1 cellular context compared by ENCODE assay signal in the genomic region with DNA sequence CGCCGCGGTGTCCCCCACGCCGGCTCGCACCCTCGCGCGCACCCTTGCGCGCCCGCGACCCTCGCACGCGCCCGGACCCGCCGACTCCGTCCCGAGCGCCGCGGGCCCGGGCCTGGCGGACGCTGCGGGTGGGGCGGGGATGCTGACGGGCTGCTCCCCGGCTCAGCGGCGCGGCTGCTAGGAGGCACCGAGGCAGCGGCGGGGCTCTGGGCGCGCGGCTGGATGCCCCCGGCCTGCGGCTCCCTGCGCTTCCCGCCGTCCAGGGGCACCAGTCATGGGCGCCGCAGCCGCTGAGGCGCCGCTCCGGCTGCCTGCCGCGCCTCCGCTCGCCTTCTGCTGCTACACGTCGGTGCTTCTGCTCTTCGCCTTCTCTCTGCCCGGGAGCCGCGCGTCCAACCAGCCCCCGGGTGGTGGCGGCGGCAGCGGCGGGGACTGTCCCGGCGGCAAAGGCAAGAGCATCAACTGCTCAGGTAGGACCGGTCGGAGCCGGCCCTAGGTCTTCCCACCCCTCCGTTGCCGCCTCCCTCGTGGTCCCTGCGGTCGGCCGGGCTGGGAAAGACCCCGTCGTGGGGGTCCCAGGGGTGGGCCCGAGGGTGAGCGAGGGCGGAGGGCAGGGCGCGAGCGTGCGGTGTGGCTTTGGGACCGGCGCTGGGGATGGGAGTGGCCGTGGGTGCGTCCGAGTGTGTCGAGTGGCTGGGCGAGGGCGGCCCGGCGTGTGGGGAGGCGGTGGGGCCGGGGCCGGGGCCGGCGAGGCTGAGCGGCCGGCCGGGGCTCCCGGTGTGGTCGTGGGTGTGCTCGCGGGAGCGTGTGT.
TF ChIP-seq lines count a peak whose summit lies in the region.

No MANE protein-coding gene starts in this region.

TF ChIP-seq in GM23338, 12 proteins besides CTCF, POLR2A, EP300 and RAD21 (continued from another document):
- TF ChIP-seq, protein P1, sequence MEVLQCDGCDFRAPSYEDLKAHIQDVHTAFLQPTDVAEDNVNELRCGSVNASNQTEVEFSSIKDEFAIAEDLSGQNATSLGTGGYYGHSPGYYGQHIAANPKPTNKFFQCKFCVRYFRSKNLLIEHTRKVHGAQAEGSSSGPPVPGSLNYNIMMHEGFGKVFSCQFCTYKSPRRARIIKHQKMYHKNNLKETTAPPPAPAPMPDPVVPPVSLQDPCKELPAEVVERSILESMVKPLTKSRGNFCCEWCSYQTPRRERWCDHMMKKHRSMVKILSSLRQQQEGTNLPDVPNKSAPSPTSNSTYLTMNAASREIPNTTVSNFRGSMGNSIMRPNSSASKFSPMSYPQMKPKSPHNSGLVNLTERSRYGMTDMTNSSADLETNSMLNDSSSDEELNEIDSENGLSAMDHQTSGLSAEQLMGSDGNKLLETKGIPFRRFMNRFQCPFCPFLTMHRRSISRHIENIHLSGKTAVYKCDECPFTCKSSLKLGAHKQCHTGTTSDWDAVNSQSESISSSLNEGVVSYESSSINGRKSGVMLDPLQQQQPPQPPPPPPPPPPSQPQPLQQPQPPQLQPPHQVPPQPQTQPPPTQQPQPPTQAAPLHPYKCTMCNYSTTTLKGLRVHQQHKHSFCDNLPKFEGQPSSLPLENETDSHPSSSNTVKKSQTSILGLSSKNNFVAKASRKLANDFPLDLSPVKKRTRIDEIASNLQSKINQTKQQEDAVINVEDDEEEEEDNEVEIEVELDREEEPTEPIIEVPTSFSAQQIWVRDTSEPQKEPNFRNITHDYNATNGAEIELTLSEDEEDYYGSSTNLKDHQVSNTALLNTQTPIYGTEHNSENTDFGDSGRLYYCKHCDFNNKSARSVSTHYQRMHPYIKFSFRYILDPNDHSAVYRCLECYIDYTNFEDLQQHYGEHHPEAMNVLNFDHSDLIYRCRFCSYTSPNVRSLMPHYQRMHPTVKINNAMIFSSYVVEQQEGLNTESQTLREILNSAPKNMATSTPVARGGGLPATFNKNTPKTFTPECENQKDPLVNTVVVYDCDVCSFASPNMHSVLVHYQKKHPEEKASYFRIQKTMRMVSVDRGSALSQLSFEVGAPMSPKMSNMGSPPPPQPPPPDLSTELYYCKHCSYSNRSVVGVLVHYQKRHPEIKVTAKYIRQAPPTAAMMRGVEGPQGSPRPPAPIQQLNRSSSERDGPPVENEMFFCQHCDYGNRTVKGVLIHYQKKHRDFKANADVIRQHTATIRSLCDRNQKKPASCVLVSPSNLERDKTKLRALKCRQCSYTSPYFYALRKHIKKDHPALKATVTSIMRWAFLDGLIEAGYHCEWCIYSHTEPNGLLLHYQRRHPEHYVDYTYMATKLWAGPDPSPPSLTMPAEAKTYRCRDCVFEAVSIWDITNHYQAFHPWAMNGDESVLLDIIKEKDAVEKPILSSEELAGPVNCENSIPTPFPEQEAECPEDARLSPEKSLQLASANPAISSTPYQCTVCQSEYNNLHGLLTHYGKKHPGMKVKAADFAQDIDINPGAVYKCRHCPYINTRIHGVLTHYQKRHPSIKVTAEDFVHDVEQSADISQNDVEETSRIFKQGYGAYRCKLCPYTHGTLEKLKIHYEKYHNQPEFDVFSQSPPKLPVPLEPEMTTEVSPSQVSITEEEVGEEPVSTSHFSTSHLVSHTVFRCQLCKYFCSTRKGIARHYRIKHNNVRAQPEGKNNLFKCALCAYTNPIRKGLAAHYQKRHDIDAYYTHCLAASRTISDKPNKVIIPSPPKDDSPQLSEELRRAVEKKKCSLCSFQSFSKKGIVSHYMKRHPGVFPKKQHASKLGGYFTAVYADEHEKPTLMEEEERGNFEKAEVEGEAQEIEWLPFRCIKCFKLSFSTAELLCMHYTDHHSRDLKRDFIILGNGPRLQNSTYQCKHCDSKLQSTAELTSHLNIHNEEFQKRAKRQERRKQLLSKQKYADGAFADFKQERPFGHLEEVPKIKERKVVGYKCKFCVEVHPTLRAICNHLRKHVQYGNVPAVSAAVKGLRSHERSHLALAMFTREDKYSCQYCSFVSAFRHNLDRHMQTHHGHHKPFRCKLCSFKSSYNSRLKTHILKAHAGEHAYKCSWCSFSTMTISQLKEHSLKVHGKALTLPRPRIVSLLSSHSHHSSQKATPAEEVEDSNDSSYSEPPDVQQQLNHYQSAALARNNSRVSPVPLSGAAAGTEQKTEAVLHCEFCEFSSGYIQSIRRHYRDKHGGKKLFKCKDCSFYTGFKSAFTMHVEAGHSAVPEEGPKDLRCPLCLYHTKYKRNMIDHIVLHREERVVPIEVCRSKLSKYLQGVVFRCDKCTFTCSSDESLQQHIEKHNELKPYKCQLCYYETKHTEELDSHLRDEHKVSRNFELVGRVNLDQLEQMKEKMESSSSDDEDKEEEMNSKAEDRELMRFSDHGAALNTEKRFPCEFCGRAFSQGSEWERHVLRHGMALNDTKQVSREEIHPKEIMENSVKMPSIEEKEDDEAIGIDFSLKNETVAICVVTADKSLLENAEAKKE (CRISPR knock-in tag; IDR thresholded peaks at IDR 0.05) = no peak
- no peak for TF ChIP-seq EZH2phosphoT487 (IDR thresholded peaks at IDR 0.05; ENCODE audit: unreplicated experiment)
- no peak for TF ChIP-seq JUNB (IDR thresholded peaks at IDR 0.05; ENCODE audit: unreplicated experiment)
TF ChIP-seq in GM23338: peak in this region for 0.
